Comparison of ENCODE assay signal across 8 cellular contexts in the genomic region with DNA sequence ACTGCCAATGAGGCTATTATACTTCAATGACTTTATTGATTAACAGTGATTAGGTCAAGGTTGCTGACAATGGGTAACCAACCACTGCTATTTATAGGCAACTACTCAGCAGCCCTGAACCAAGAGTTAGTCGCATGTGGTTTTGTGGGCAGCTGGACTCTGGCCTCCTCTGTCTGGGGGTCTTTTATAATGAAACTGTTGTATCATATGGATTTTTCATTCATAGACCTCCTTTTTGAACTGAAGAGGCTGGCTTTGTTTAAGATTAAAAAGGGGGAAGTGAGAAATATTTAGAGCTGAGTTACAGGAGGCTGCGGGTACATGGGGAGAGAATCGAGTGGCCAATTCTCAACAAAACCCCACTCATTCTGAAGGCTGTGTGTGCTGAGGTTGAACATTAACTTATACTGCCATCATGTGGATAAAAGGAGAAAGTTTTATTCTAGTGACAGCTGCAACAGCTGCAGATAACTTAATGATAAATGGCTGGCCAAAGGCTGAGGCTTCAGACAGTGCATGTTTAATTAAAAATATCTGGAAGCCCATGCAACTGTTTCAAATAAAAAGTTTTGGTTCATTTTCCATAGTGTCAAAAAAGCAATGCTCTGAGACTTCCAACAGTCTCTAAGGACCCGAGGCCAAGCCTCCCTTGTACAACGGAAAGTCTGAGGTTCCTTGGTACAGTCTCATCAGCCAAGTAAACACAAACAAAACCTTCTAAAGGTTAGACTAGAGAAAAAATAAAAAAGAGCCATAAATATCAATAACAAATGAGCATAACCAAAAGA.
DNase-seq lines count a peak whose midpoint lies in the region; ATAC-seq and TF ChIP-seq lines count a peak whose summit lies in the region.

No MANE protein-coding gene starts in this region.

- H3K4me3 ChIP-seq in OCI-LY1 (ENCODE audit: low read depth, low read length, poor library complexity, severe bottlenecking): no peak overlapping the region
- H3K4me3 ChIP-seq in fibroblast of lung (replicated peaks in 1 of 4; ENCODE audit: control extremely low read depth in 1 of 4, insufficient read depth in 1 of 4, low read depth in 3 of 4, low read length in 4 of 4): no peak overlapping the region

- in situ Hi-C loops in G401 (cut with HindIII; ENCODE audit: low sequenced_read_pairs): no loop called here

- no peaks in the 10 kb centered on the region for H3K27me3 Mint-ChIP-seq in stimulated activated naive B cell treated with anti-CD40 and anti-IgM and Interleukin-4, amounts not matched to agents 10 μg/mL and 1 μg/mL and 100 μg/mL, for 72 hours

- H4K20me1 ChIP-seq in OCI-LY1 (ENCODE audit: insufficient read depth, low read length): no peaks in the 10 kb centered on the region
- H4K20me1 ChIP-seq in fibroblast of lung (ENCODE audit: control insufficient read depth, extremely low read depth, insufficient read depth, low read length): no peaks in the 10 kb centered on the region

- H3K4me3 Mint-ChIP-seq in stimulated activated naive B cell treated with anti-CD40 and anti-IgM and Interleukin-4, amounts not matched to agents 10 μg/mL and 1 μg/mL and 100 μg/mL, for 72 hours: no peak overlapping the region

- no peaks in the 10 kb centered on the region for H3K9me2 ChIP-seq in OCI-LY1 (ENCODE audit: low read depth, low read length)

- no peak overlapping the region for H3K27ac ChIP-seq in OCI-LY1 (ENCODE audit: low read depth, low read length, poor library complexity, severe bottlenecking)
- H3K27ac ChIP-seq in fibroblast of lung (ENCODE audit: insufficient read depth, low read length): no peak overlapping the region

- no peak overlapping the region for H3K9ac ChIP-seq in OCI-LY1 (ENCODE audit: low read length)
- no peak overlapping the region for H3K9ac ChIP-seq in fibroblast of lung (ENCODE audit: insufficient read depth, low read length)

- H3F3A ChIP-seq in OCI-LY1 (ENCODE audit: insufficient read depth, low read length): no peaks in the 10 kb centered on the region

- H3K36me3 Mint-ChIP-seq in stimulated activated naive B cell treated with anti-CD40 and anti-IgM and Interleukin-4, amounts not matched to agents 10 μg/mL and 1 μg/mL and 100 μg/mL, for 72 hours: no peaks in the 10 kb centered on the region

- DNase-seq in G401 (ENCODE audit: low spot score): peak; percentile 11
- DNase-seq in fibroblast of lung (ENCODE audit: low read depth in 2 of 2): peak; percentile 67 to 74
- no peak for DNase-seq in stimulated activated naive B cell treated with anti-CD40 and anti-IgM and Interleukin-4, amounts not matched to agents 10 μg/mL and 1 μg/mL and 100 μg/mL, for 72 hours
- DNase-seq in mesenteric fat pad (ENCODE audit: low spot score): no peak
- DNase-seq in activated CD4-positive, alpha-beta T cell treated with anti-CD3 and anti-CD28 coated beads, Interleukin-2, amount 50 U/mL, for 48 hours: no peak

- TF ChIP-seq CTCF in OCI-LY1 (IDR thresholded peaks at IDR 0.05; ENCODE audit: low read length): peak; percentile 50
- TF ChIP-seq CTCF in fibroblast of lung (conservative IDR thresholded peaks at IDR 0.05 in 1 of 2, IDR thresholded peaks at IDR 0.05 in 1 of 2; ENCODE audit: low read depth in 1 of 2, low read length in 2 of 2): peak; percentile 37 to 50

- no peaks in the 10 kb centered on the region for H3K9me3 ChIP-seq in OCI-LY1 (ENCODE audit: low read length)
- H3K9me3 ChIP-seq in fibroblast of lung (ENCODE audit: control insufficient read depth, insufficient read depth, low read depth, low read length): no peaks in the 10 kb centered on the region

- H3K4me1 Mint-ChIP-seq in stimulated activated naive B cell treated with anti-CD40 and anti-IgM and Interleukin-4, amounts not matched to agents 10 μg/mL and 1 μg/mL and 100 μg/mL, for 72 hours: no peaks in the 10 kb centered on the region

- H3K27me3 ChIP-seq in OCI-LY1 (ENCODE audit: insufficient read depth, low read length) (no peaks in the 10 kb centered on the region), fibroblast of lung (ENCODE audit: control insufficient read depth, insufficient read depth, low read length) (no peaks in the 10 kb centered on the region)

- ATAC-seq in GM19468 (IDR thresholded peaks at IDR 0.05; ENCODE audit: extremely low read depth, unreplicated experiment) (peak; percentile 89), HG03432 (IDR thresholded peaks at IDR 0.05; ENCODE audit: unreplicated experiment) (peak; percentile 93)
- ATAC-seq in stimulated activated naive B cell treated with anti-CD40 and anti-IgM and Interleukin-4, amounts not matched to agents 10 μg/mL and 1 μg/mL and 100 μg/mL, for 72 hours (replicated peaks): peak; percentile 65 to 74

- H3K79me2 ChIP-seq in OCI-LY1 (ENCODE audit: insufficient read depth, low read length): no peaks in the 10 kb centered on the region
- no peaks in the 10 kb centered on the region for H3K79me2 ChIP-seq in fibroblast of lung (ENCODE audit: control insufficient read depth, insufficient read depth, low read length)

- H3K4me2 ChIP-seq in OCI-LY1 (ENCODE audit: low read length): no peak overlapping the region
- H3K4me2 ChIP-seq in fibroblast of lung (ENCODE audit: extremely low read depth, insufficient read depth, low read length): no peak overlapping the region

- no peak overlapping the region for H3K27ac Mint-ChIP-seq in stimulated activated naive B cell treated with anti-CD40 and anti-IgM and Interleukin-4, amounts not matched to agents 10 μg/mL and 1 μg/mL and 100 μg/mL, for 72 hours

- H3K9me3 Mint-ChIP-seq in stimulated activated naive B cell treated with anti-CD40 and anti-IgM and Interleukin-4, amounts not matched to agents 10 μg/mL and 1 μg/mL and 100 μg/mL, for 72 hours: no peaks in the 10 kb centered on the region

- H3K4me1 ChIP-seq in OCI-LY1 (ENCODE audit: insufficient read depth, low read length, severe bottlenecking) (no peaks in the 10 kb centered on the region), fibroblast of lung (ENCODE audit: control insufficient read depth, extremely low read depth, insufficient read depth, low read length) (no peaks in the 10 kb centered on the region)

- H2AFZ ChIP-seq in OCI-LY1 (ENCODE audit: low read length) (no peak overlapping the region), fibroblast of lung (ENCODE audit: low read length) (no peak overlapping the region)

- H3K36me3 ChIP-seq in OCI-LY1 (ENCODE audit: insufficient read depth, low read length): no peaks in the 10 kb centered on the region
- H3K36me3 ChIP-seq in fibroblast of lung (ENCODE audit: control insufficient read depth, insufficient read depth, low read length): no peaks in the 10 kb centered on the region

Comparison
In these comparisons a context has a peak if more than half of its experiments do, and no peak if none do; other contexts are left out.
1. DNase-seq: peak in G401 (single experiment) and fibroblast of lung (2 of 2); none in stimulated activated naive B cell treated with anti-CD40 and anti-IgM and Interleukin-4, amounts not matched to agents 10 μg/mL and 1 μg/mL and 100 μg/mL, for 72 hours (single experiment), mesenteric fat pad (single experiment) and activated CD4-positive, alpha-beta T cell treated with anti-CD3 and anti-CD28 coated beads, Interleukin-2, amount 50 U/mL, for 48 hours (0 of 2).
2. Peak in every context shown above with its lines, with median percentiles within 50 percentile points of each other: ATAC-seq.